ENCODE assay signal across 20 cellular contexts in genomic region chr1:50481142-50481736, GRCh38. TPM values are rescaled to one million over a fixed set of nuclear protein-coding genes. Genes with fewer than 3 reads are reported as not detected.
A peak's percentile ranks its signal among the peaks of the same experiment; 100 is the strongest.
DNase-seq lines count a peak whose midpoint lies in the region; ATAC-seq and TF ChIP-seq lines count a peak whose summit lies in the region.
"Had no signal": no experiment of that assay in that cellular context is flagged by ENCODE, and none has a peak within 500 bp of the region (broad histone marks: within the 10 kb centered on the region; RNA-seq: fewer than 3 reads in every experiment).

No MANE protein-coding gene starts in this region.

- no peaks in the 10 kb centered on the region for H3K9me3 ChIP-seq in HEK293 (ENCODE audit: control insufficient read depth, insufficient read depth, low read depth, low read length)
- H3K9me3 ChIP-seq: BLaER1, Caco-2, HAP-1 had no signal

- no peak overlapping the region for H3K4me3 ChIP-seq in HEK293 (ENCODE audit: low read depth, low read length)
- H3K4me3 ChIP-seq: BLaER1, HAP-1 had no signal

- intact Hi-C loops in left colon (cut with DNase I, micrococcal nuclease): no loop called here

- no peak for TF ChIP-seq CTCF in HEK293 (tag by site-specific recombination; IDR thresholded peaks at IDR 0.05)

- POLR2A ChIA-PET in HEK293 (lab: Yijun Ruan, JAX): no interaction called here

- CTCF ChIA-PET in HEK293 (lab: Yijun Ruan, JAX): no interaction called here

- no peak overlapping the region for H3K27ac ChIP-seq in HEK293 (ENCODE audit: extremely low read depth, low read depth, low read length)
- H3K27ac ChIP-seq: 22Rv1, BLaER1, C4-2B had no signal

- DNase-seq in DMS53 (lab: John Stamatoyannopoulos, UW): peak; percentile 14
- no peak for DNase-seq in DMS53 treated with DMSO at 0.1 percent for 48 hours (lab: John Stamatoyannopoulos, UW; ENCODE audit: unreplicated experiment)
- DNase-seq in NCI-H345 treated with DMSO at 0.1 percent for 48 hours (lab: John Stamatoyannopoulos, UW; ENCODE audit: unreplicated experiment): peak; percentile 13
- no peak for DNase-seq in left colon
- DNase-seq in HT-29 (ENCODE audit: low spot score): no peak
- DNase-seq in iPS-NIHi7 (ENCODE audit: extremely low spot score): no peak
- DNase-seq: Caco-2; CD4-positive, CD25-positive, alpha-beta regulatory T cell; CD8-positive, alpha-beta T cell; DMS79; EL; GDM1; GOT3 had no signal

- ATAC-seq in left colon (peak; percentile 75), HG02973 (IDR thresholded peaks at IDR 0.05; ENCODE audit: unreplicated experiment) (no peak)
- ATAC-seq: CD8-positive, alpha-beta T cell had no signal

- H3K4me1 ChIP-seq in HEK293 (ENCODE audit: control insufficient read depth, insufficient read depth, low read length): no peaks in the 10 kb centered on the region
- H3K4me1 ChIP-seq: BLaER1, Caco-2, HAP-1 had no signal

- H3K36me3 ChIP-seq in HEK293 (ENCODE audit: control insufficient read depth in 2 of 2, insufficient read depth in 1 of 2, low read length in 2 of 2): no peaks in the 10 kb centered on the region; a peak in 1 of 3 replicates
- H3K36me3 ChIP-seq: BLaER1, HAP-1 had no signal

TF ChIP-seq in HEK293, 187 proteins besides CTCF, POLR2A, EP300 and RAD21:
- TF ChIP-seq SCRT1 (tag by site-specific recombination; IDR thresholded peaks at IDR 0.05; ENCODE audit: borderline replicate concordance) (peak; percentile 48), SCRT2 (tag by site-specific recombination; IDR thresholded peaks at IDR 0.05) (peak; percentile 87), ZNF184 (tag by site-specific recombination; IDR thresholded peaks at IDR 0.05) (no peak), OSR2 (tag by site-specific recombination; IDR thresholded peaks at IDR 0.05) (no peak)

RNA-seq across cellular contexts. Expression of gene DMRTA2, which starts 58.0 kb away (rescaled TPM):
- under 1 TPM in 1 of 2 donors, not detected in 1; 0.18 TPM for total RNA-seq in left colon
- total RNA-seq in HT-29 (2014; rRNA removed; shearing (Covaris generic)): not detected in 2 replicates
- total RNA-seq: B cell; CD4-positive, CD25-positive, alpha-beta regulatory T cell; CD8-positive, alpha-beta T cell had no signal

Comparison
In these comparisons a context has a peak if more than half of its experiments do, and no peak if none do; other contexts are left out.
1. DNase-seq: peak in DMS53 (single experiment) and NCI-H345 treated with DMSO at 0.1 percent for 48 hours (single experiment); none in DMS53 treated with DMSO at 0.1 percent for 48 hours (single experiment), left colon (0 of 2), HT-29 (single experiment) and iPS-NIHi7 (single experiment).